ENCODE assay signal across 12 cellular contexts in genomic region chr1:9281071-9281827, GRCh38. TPM values are rescaled to one million over a fixed set of nuclear protein-coding genes. Genes with fewer than 3 reads are reported as not detected.
DNase-seq lines count a peak whose midpoint lies in the region; ATAC-seq and TF ChIP-seq lines count a peak whose summit lies in the region.
"Had no signal": no experiment of that assay in that cellular context is flagged by ENCODE, and none has a peak within 500 bp of the region (broad histone marks: within the 10 kb centered on the region; RNA-seq: fewer than 3 reads in every experiment).

No MANE protein-coding gene starts in this region.

- no peaks in the 10 kb centered on the region for H3K27me3 Mint-ChIP-seq in MCF 10A (ENCODE audit: insufficient read depth, unreplicated experiment)
- H3K27me3 Mint-ChIP-seq in T-helper 17 cell: no peaks in the 10 kb centered on the region
- peaks cover 4% of the 10 kb centered on the region for H3K27me3 Mint-ChIP-seq in mesothelial cell of epicardium (ENCODE audit: low read depth)

- POLR2A ChIA-PET in MCF 10A (lab: Yijun Ruan, JAX): interaction anchor here (0.7 to 1.3 kb wide), 3 partner anchors 8 to 192 kb away, joined by 3 to 4 read pairs (median 4); no protein-coding TSS in a partner anchor

- H3K27me3 ChIP-seq in breast epithelium (no peaks in the 10 kb centered on the region), vagina (no peaks in the 10 kb centered on the region)
- H3K27me3 ChIP-seq: sigmoid colon had no signal

- ATAC-seq in T-helper 17 cell (no peak), GM21825 (IDR thresholded peaks at IDR 0.05; ENCODE audit: unreplicated experiment) (no peak)

- no TSS peak for BruUV-seq in MCF 10A (replicated peaks; lab: Mats Ljungman, UMichigan)

- DNase-seq in MCF 10A (ENCODE audit: unreplicated experiment): peak; percentile 11
- DNase-seq in breast epithelium (ENCODE audit: low spot score in 2 of 2): no peak
- DNase-seq in T-helper 17 cell: no peak
- DNase-seq in foreskin fibroblast: peak; percentile 65 to 76
- no peak for DNase-seq in vagina (ENCODE audit: extremely low spot score in 2 of 2)
- no peak for DNase-seq in NCI-H748 (lab: John Stamatoyannopoulos, UW; ENCODE audit: unreplicated experiment)
- no peak for DNase-seq in mesothelial cell of epicardium (ENCODE audit: low spot score in 2 of 2, unreplicated experiment in 2 of 2)
- DNase-seq: NCI-H1694 treated with DMSO at 0.1 percent for 48 hours, T-helper 9 cell had no signal

- H3K36me3 ChIP-seq in breast epithelium: no peaks in the 10 kb centered on the region
- H3K36me3 ChIP-seq in vagina: no peaks in the 10 kb centered on the region
- H3K36me3 ChIP-seq: sigmoid colon had no signal

- intact Hi-C loops in MCF 10A (cut with micrococcal nuclease) (loop anchor here (10.0 kb wide), 1 partner anchor 166 kb away; no protein-coding TSS in a partner anchor), breast epithelium (cut with DNase I; ENCODE audit: low total_unique reads) (loop anchor here (10.0 kb wide), 1 partner anchor 214 kb away; no protein-coding TSS in a partner anchor), vagina (cut with DNase I) (no loop called here)

- H3K4me1 Mint-ChIP-seq in MCF 10A (ENCODE audit: insufficient read depth, unreplicated experiment): peaks cover 27% of the 10 kb centered on the region
- H3K4me1 Mint-ChIP-seq in T-helper 17 cell: peaks cover 29% of the 10 kb centered on the region
- peaks cover 15% of the 10 kb centered on the region for H3K4me1 Mint-ChIP-seq in mesothelial cell of epicardium

- H3K4me3 Mint-ChIP-seq in MCF 10A (ENCODE audit: unreplicated experiment): no peak overlapping the region
- peak overlapping the region; percentile 37 for H3K4me3 Mint-ChIP-seq in T-helper 17 cell
- no peak overlapping the region for H3K4me3 Mint-ChIP-seq in mesothelial cell of epicardium

- peaks cover 11 to 20% of the 10 kb centered on the region in 2 donors for H3K9me3 ChIP-seq in breast epithelium
- peaks cover 5% of the 10 kb centered on the region for H3K9me3 ChIP-seq in T-helper 17 cell (ENCODE audit: control insufficient read depth, low read length, poor library complexity, severe bottlenecking)
- no peaks in the 10 kb centered on the region for H3K9me3 ChIP-seq in vagina
- H3K9me3 ChIP-seq: sigmoid colon had no signal

- TF ChIP-seq POLR2A in breast epithelium (IDR thresholded peaks at IDR 0.05) (no peak), vagina (IDR thresholded peaks at IDR 0.05) (no peak)

- H3K27ac ChIP-seq in breast epithelium (no peak overlapping the region), vagina (peak overlapping the region; percentile 33)

- H3K36me3 Mint-ChIP-seq in MCF 10A (ENCODE audit: insufficient read depth, unreplicated experiment): no peaks in the 10 kb centered on the region
- H3K36me3 Mint-ChIP-seq in T-helper 17 cell (ENCODE audit: low read depth): peaks cover 6% of the 10 kb centered on the region
- H3K36me3 Mint-ChIP-seq in mesothelial cell of epicardium: peaks cover 4% of the 10 kb centered on the region
- H3K36me3 Mint-ChIP-seq: type B pancreatic cell had no signal

- CTCF ChIA-PET in MCF 10A (lab: Yijun Ruan, JAX): interaction anchor here (0.5 to 1.7 kb wide), 10 partner anchors 8 to 585 kb away, joined by 3 to 12 read pairs (median 3); no protein-coding TSS in a partner anchor

- no peak overlapping the region for H3K4me3 ChIP-seq in breast epithelium
- H3K4me3 ChIP-seq in foreskin fibroblast (ENCODE audit: low read depth in 1 of 2, low read length in 2 of 2): no peak overlapping the region
- H3K4me3 ChIP-seq in vagina: no peak overlapping the region
- H3K4me3 ChIP-seq: sigmoid colon had no signal

- H3K4me1 ChIP-seq in breast epithelium (no peaks in the 10 kb centered on the region), vagina (peaks cover 25% of the 10 kb centered on the region)

- TF ChIP-seq CTCF in MCF 10A (IDR thresholded peaks at IDR 0.05; ENCODE audit: unreplicated experiment) (no peak), breast epithelium (IDR thresholded peaks at IDR 0.05) (no peak), foreskin fibroblast (IDR thresholded peaks at IDR 0.05; ENCODE audit: low read depth, low read length) (no peak), vagina (IDR thresholded peaks at IDR 0.05) (no peak), mesothelial cell of epicardium (IDR thresholded peaks at IDR 0.05; ENCODE audit: unreplicated experiment) (no peak)

- H3K27ac Mint-ChIP-seq in MCF 10A (ENCODE audit: low read depth, unreplicated experiment): no peak overlapping the region
- no peak overlapping the region for H3K27ac Mint-ChIP-seq in T-helper 17 cell
- no peak overlapping the region for H3K27ac Mint-ChIP-seq in mesothelial cell of epicardium
- H3K27ac Mint-ChIP-seq: type B pancreatic cell had no signal

- no peaks in the 10 kb centered on the region for H3K9me3 Mint-ChIP-seq in MCF 10A (ENCODE audit: unreplicated experiment)
- peaks cover 17% of the 10 kb centered on the region for H3K9me3 Mint-ChIP-seq in mesothelial cell of epicardium

RNA-seq across cellular contexts. Expression of gene SPSB1, which starts 11.4 kb away (rescaled TPM):
- total RNA-seq in MCF 10A (2022) (8.2 and 16.2 TPM in 2 replicates), breast epithelium (10 to 100 TPM; 30.6 to 52.5 (median 34.4) TPM), T-helper 17 cell (1 to 10 TPM; 7.7 to 9.2 TPM), vagina (40.0 TPM), mesothelial cell of epicardium (22.0 to 24.8 TPM (median 23.9 TPM) in 3 replicates)

RNA-seq across cellular contexts. Expression of gene H6PD, which starts 46.7 kb away (rescaled TPM):
- total RNA-seq in MCF 10A (2022) (23.6 and 28.7 TPM in 2 replicates), breast epithelium (10 to 100 TPM; 46.4 to 77.4 (median 49.5) TPM), T-helper 17 cell (10 to 100 TPM; 16.1 to 19.2 TPM), vagina (65.1 TPM), mesothelial cell of epicardium (71.2 to 74.6 TPM (median 73.1 TPM) in 3 replicates)

Comparison
In these comparisons a context has a peak if more than half of its experiments do, and no peak if none do; other contexts are left out.
1. DNase-seq: peak in MCF 10A (single experiment) and foreskin fibroblast (2 of 2); none in breast epithelium (0 of 2), T-helper 17 cell (0 of 3), vagina (0 of 2), NCI-H748 (single experiment) and mesothelial cell of epicardium (0 of 2).